ENCODE assay signal across 1 cellular context in genomic region chr10:95249467-95249866, GRCh38.
TF ChIP-seq lines count a peak whose summit lies in the region.

No MANE protein-coding gene starts in this region.

TF ChIP-seq in IMR-90, 13 proteins besides CTCF, POLR2A, EP300 and RAD21:
- no peak for TF ChIP-seq MAFK (IDR thresholded peaks at IDR 0.05; ENCODE audit: low read depth, low read length)
- no peak for TF ChIP-seq CEBPB (IDR thresholded peaks at IDR 0.05; ENCODE audit: low read depth, low read length)
